Comparison of ENCODE assay signal across 8 cellular contexts in genomic region chr17:59786213-59786535, GRCh38.
DNase-seq lines count a peak whose midpoint lies in the region; ATAC-seq, FAIRE-seq and TF ChIP-seq lines count a peak whose summit lies in the region.

No MANE protein-coding gene starts in this region.

- peaks cover 26% of the 10 kb centered on the region for H3K4me1 Mint-ChIP-seq in activated T-helper 17 cell treated with anti-CD3 and anti-CD28 coated beads, Interleukin-2, amount 50 U/mL, for 72 hours

- TF ChIP-seq CTCF in kidney (IDR thresholded peaks at IDR 0.05; ENCODE audit: borderline replicate concordance, extremely low read depth, insufficient read depth), result no peak

- no peak for ATAC-seq in activated T-helper 17 cell treated with anti-CD3 and anti-CD28 coated beads, Interleukin-2, amount 50 U/mL, for 72 hours (replicated peaks)
- ATAC-seq in GM18520 (IDR thresholded peaks at IDR 0.05; ENCODE audit: unreplicated experiment), result no peak

- H3K9me3 ChIP-seq in kidney (ENCODE audit: control insufficient read depth in 1 of 2, low read length in 2 of 2), result no peaks in the 10 kb centered on the region

- H3K36me3 ChIP-seq in kidney (ENCODE audit: control insufficient read depth in 1 of 2, insufficient read depth in 2 of 2, low read length in 2 of 2), result no peaks in the 10 kb centered on the region

- peaks cover 6 to 9% of the 10 kb centered on the region in 2 donors for H3K4me1 ChIP-seq in kidney (ENCODE audit: control insufficient read depth in 1 of 2, insufficient read depth in 1 of 2, low read depth in 1 of 2, low read length in 2 of 2)

- peak overlapping the region in 1 of 2 donors; percentile 54 for H3K9ac ChIP-seq in kidney (ENCODE audit: low read length in 2 of 2)

- FAIRE-seq in kidney (lab: Jason Lieb, UNC), result no peak

- peak overlapping the region; percentile 75 to 91 for H3K27ac ChIP-seq in kidney (ENCODE audit: low read depth in 2 of 2, low read length in 2 of 2)
- H3K27ac ChIP-seq in substantia nigra (ENCODE audit: low read depth, low read length, poor library complexity, severe bottlenecking), result peak overlapping the region; percentile 62

- H3K36me3 Mint-ChIP-seq in activated T-helper 17 cell treated with anti-CD3 and anti-CD28 coated beads, Interleukin-2, amount 50 U/mL, for 72 hours (ENCODE audit: low read depth), result peaks cover 68% of the 10 kb centered on the region

- intact Hi-C loops in kidney (cut with DNase I), result no loop called here

- H3K9me3 Mint-ChIP-seq in activated T-helper 17 cell treated with anti-CD3 and anti-CD28 coated beads, Interleukin-2, amount 50 U/mL, for 72 hours, result no peaks in the 10 kb centered on the region

- H3K4me3 ChIP-seq in kidney (ENCODE audit: low read length in 2 of 2), result peak overlapping the region in 1 of 2 donors; percentile 24

- DNase-seq in activated CD4-positive, CD25-positive, alpha-beta regulatory T cell treated with anti-CD3 and anti-CD28 coated beads, Interleukin-2, amount 50 U/mL, for 72 hours, result peak; percentile 46
- no peak for DNase-seq in activated CD4-positive, CD25-positive, alpha-beta regulatory T cell (lab: John Stamatoyannopoulos, UW)
- DNase-seq in kidney (no peak), substantia nigra (lab: John Stamatoyannopoulos, UW) (no peak), ureter (ENCODE audit: low spot score) (no peak), DMS79 (lab: John Stamatoyannopoulos, UW) (no peak)

- H3K27me3 Mint-ChIP-seq in activated T-helper 17 cell treated with anti-CD3 and anti-CD28 coated beads, Interleukin-2, amount 50 U/mL, for 72 hours, result no peaks in the 10 kb centered on the region

- peak overlapping the region; percentile 99 for H3K27ac Mint-ChIP-seq in activated T-helper 17 cell treated with anti-CD3 and anti-CD28 coated beads, Interleukin-2, amount 50 U/mL, for 72 hours

- H3K4me3 Mint-ChIP-seq in activated T-helper 17 cell treated with anti-CD3 and anti-CD28 coated beads, Interleukin-2, amount 50 U/mL, for 72 hours, result peak overlapping the region; percentile 86
